ENCODE assay signal across 24 cellular contexts in the genomic region with DNA sequence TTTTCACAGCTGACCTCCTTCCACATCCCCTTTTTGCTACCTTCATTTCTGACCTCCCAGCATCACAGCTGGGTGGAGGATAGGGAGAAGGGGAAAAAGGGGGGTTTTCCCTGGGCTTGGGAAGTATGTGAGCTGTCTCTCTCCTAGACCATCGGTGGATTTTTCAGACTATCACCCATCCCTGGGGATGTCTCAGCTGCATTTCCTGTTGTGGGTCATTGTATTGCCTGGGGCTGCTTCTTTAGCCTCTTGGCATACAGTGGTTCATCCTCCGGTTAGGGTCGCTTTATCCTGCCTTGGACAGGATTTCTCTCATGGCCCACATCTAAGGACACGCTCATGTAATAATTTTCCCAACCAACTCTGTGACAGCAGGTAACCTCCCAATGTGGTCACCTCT.
"Had no signal": no experiment of that assay in that cellular context is flagged by ENCODE, and none has a peak within 500 bp of the region (broad histone marks: within the 10 kb centered on the region; RNA-seq: fewer than 3 reads in every experiment).

No MANE protein-coding gene starts in this region.

- DNase-seq: effector memory CD8-positive, alpha-beta T cell; esophagus squamous epithelium; foreskin keratinocyte; heart left ventricle; hypothalamus; islet precursor cell; left ventricle myocardium inferior; lower lobe of right lung; midbrain; right lobe of liver; stimulated activated CD4-positive, alpha-beta T cell treated with anti-CD3 and anti-CD28 coated beads, Interleukin-15, amount 100 ng/mL, for 24 hours; stimulated activated CD4-positive, alpha-beta T cell treated with anti-CD3 and anti-CD28 coated beads, Interleukin-1b, Interleukin-23, amount 100 ng/mL, for 48 hours; stimulated activated CD4-positive, alpha-beta T cell treated with anti-CD3 and anti-CD28 coated beads, Interleukin-4, amount 100 ng/mL, for 4 hours; stimulated activated naive B cell treated with anti-CD40 and anti-IgM and Interleukin-4, amounts not matched to agents 10 μg/mL and 1 μg/mL and 100 μg/mL, for 72 hours; stimulated activated naive CD8-positive, alpha-beta T cell treated with anti-CD3 and anti-CD28 coated beads, Interleukin-15, amount 100 ng/mL, for 72 hours; testis; upper lobe of right lung had no signal

- H3K4me1 ChIP-seq: esophagus squamous epithelium, foreskin keratinocyte, left ventricle myocardium inferior, lower lobe of right lung, parathyroid adenoma, prostate gland, right lobe of liver, tibial nerve, upper lobe of right lung, vagina had no signal

- H3K27me3 Mint-ChIP-seq: dendritic cell treated with granulocyte-macrophage colony-stimulating factor and Interleukin-4, amounts not matched to agents 40 ng/mL and 50 ng/mL, for 4 days; stimulated activated naive B cell treated with anti-CD40 and anti-IgM and Interleukin-4, amounts not matched to agents 10 μg/mL and 1 μg/mL and 100 μg/mL, for 72 hours; stimulated activated naive CD8-positive, alpha-beta T cell treated with anti-CD3 and anti-CD28 coated beads, Interleukin-15, amount 100 ng/mL, for 72 hours had no signal

- H3K27ac Mint-ChIP-seq: dendritic cell treated with granulocyte-macrophage colony-stimulating factor and Interleukin-4, amounts not matched to agents 40 ng/mL and 50 ng/mL, for 4 days; effector memory CD8-positive, alpha-beta T cell; memory B cell; natural killer cell treated with Interleukin-12 subunit alpha and Interleukin-12 subunit beta and Interleukin-15 and Interleukin-18, amount 100 ng/mL, for 72 hours; stimulated activated naive B cell treated with anti-CD40 and anti-IgM and Interleukin-4, amounts not matched to agents 10 μg/mL and 1 μg/mL and 100 μg/mL, for 72 hours; stimulated activated naive CD8-positive, alpha-beta T cell treated with anti-CD3 and anti-CD28 coated beads, Interleukin-15, amount 100 ng/mL, for 72 hours had no signal

- ATAC-seq: effector memory CD8-positive, alpha-beta T cell; foreskin keratinocyte; heart left ventricle; lower lobe of right lung; natural killer cell treated with Interleukin-12 subunit alpha and Interleukin-12 subunit beta and Interleukin-15 and Interleukin-18, amount 100 ng/mL, for 72 hours; right lobe of liver; stimulated activated naive B cell treated with anti-CD40 and anti-IgM and Interleukin-4, amounts not matched to agents 10 μg/mL and 1 μg/mL and 100 μg/mL, for 72 hours; stimulated activated naive CD8-positive, alpha-beta T cell treated with anti-CD3 and anti-CD28 coated beads, Interleukin-15, amount 100 ng/mL, for 72 hours; upper lobe of right lung had no signal

- H3K27me3 ChIP-seq: heart left ventricle, right lobe of liver, testis, tibial nerve, upper lobe of right lung, vagina had no signal

- H3K9ac ChIP-seq: parathyroid adenoma had no signal

- H3K9me3 ChIP-seq: esophagus squamous epithelium, lower lobe of right lung, prostate gland, right lobe of liver, testis, upper lobe of right lung, vagina had no signal

- H3K9me3 Mint-ChIP-seq: natural killer cell treated with Interleukin-12 subunit alpha and Interleukin-12 subunit beta and Interleukin-15 and Interleukin-18, amount 100 ng/mL, for 72 hours had no signal

- H3K4me3 ChIP-seq: esophagus squamous epithelium, heart left ventricle, left ventricle myocardium inferior, lower lobe of right lung, prostate gland, right lobe of liver, testis, tibial nerve, upper lobe of right lung, vagina had no signal

- H3K79me2 ChIP-seq: parathyroid adenoma had no signal

- H3K27ac ChIP-seq: esophagus squamous epithelium, foreskin keratinocyte, heart left ventricle, left ventricle myocardium inferior, lower lobe of right lung, parathyroid adenoma, prostate gland, right lobe of liver, testis, tibial nerve, upper lobe of right lung, vagina had no signal

- H3K4me3 Mint-ChIP-seq: dendritic cell treated with granulocyte-macrophage colony-stimulating factor and Interleukin-4, amounts not matched to agents 40 ng/mL and 50 ng/mL, for 4 days; effector memory CD8-positive, alpha-beta T cell; memory B cell; natural killer cell treated with Interleukin-12 subunit alpha and Interleukin-12 subunit beta and Interleukin-15 and Interleukin-18, amount 100 ng/mL, for 72 hours; stimulated activated naive B cell treated with anti-CD40 and anti-IgM and Interleukin-4, amounts not matched to agents 10 μg/mL and 1 μg/mL and 100 μg/mL, for 72 hours; stimulated activated naive CD8-positive, alpha-beta T cell treated with anti-CD3 and anti-CD28 coated beads, Interleukin-15, amount 100 ng/mL, for 72 hours had no signal

- H3K36me3 Mint-ChIP-seq: stimulated activated naive B cell treated with anti-CD40 and anti-IgM and Interleukin-4, amounts not matched to agents 10 μg/mL and 1 μg/mL and 100 μg/mL, for 72 hours had no signal

- H3K36me3 ChIP-seq: esophagus squamous epithelium, heart left ventricle, left ventricle myocardium inferior, lower lobe of right lung, prostate gland, right lobe of liver, tibial nerve, upper lobe of right lung, vagina had no signal

- H2AFZ ChIP-seq: parathyroid adenoma had no signal
